18 cellular contexts compared by ENCODE assay signal in the genomic region with DNA sequence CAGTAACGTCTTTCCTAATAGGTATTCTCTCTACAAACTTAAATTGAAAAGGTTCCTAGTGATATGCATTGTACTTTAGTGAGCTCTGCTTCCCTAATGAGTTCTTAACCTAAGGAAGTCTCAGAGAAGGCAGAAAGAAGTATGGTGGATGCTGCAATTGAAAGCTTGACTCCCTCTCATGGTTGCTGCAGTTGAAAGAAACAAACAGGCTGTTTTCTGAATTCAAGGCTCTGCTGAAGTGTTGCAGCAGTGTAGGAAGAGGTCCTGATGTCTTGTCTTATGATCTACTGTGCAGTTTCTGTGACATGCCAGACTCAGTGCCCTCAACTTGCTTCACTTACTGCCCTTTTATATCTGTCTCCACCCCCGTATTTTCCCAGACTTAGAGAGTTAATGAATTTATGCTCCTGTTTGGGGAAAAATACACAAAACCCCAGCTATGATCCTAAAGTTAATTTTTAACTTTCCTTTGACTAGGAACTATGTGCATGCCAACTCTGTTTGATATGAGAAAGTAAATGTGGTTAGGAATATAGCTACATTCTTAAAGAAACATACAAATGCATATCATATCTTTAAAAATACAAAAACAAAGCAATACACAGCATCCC.
"Had no signal": no experiment of that assay in that cellular context is flagged by ENCODE, and none has a peak within 500 bp of the region (broad histone marks: within the 10 kb centered on the region; RNA-seq: fewer than 3 reads in every experiment).

No MANE protein-coding gene starts in this region.

- H3K4me3 ChIP-seq: heart left ventricle, thyroid gland had no signal

- H3K4me3 Mint-ChIP-seq: activated CD4-positive, alpha-beta memory T cell treated with anti-CD3 and anti-CD28 coated beads for 36 hours; activated T-cell treated with anti-CD3 and anti-CD28 coated beads, Interleukin-2, amount 50 U/mL, for 24 hours; central memory CD8-positive, alpha-beta T cell; neural crest cell; stimulated activated memory B cell treated with anti-CD40 and anti-IgM and Interleukin-4, amounts not matched to agents 10 μg/mL and 1 μg/mL and 100 μg/mL, for 72 hours had no signal

- H3K9ac ChIP-seq: SK-N-SH had no signal

- DNase-seq: activated CD4-positive, alpha-beta memory T cell treated with anti-CD3 and anti-CD28 coated beads for 36 hours; activated effector memory CD4-positive, alpha-beta T cell treated with Interleukin-2 at 50 U/mL for 16 hours; activated naive CD4-positive, alpha-beta T cell treated with anti-CD3 and anti-CD28 coated beads, Interleukin-2, amount 50 U/mL, for 16 hours; activated T-cell treated with anti-CD3 and anti-CD28 coated beads, Interleukin-2, amount 50 U/mL, for 24 hours; cortex of kidney; effector CD4-positive, alpha-beta T cell; foreskin keratinocyte; heart left ventricle; left ventricle myocardium superior; mesendoderm; SK-N-SH; stimulated activated CD4-positive, alpha-beta T cell treated with anti-CD3 and anti-CD28 coated beads, Interleukin-2, amount 100 ng/mL, for 48 hours; T-helper 1 cell; thyroid gland; WERI-Rb-1 had no signal

- ATAC-seq: foreskin keratinocyte; heart left ventricle; left ventricle myocardium superior; stimulated activated memory B cell treated with anti-CD40 and anti-IgM and Interleukin-4, amounts not matched to agents 10 μg/mL and 1 μg/mL and 100 μg/mL, for 72 hours had no signal

- H3K27me3 Mint-ChIP-seq: activated CD4-positive, alpha-beta memory T cell treated with anti-CD3 and anti-CD28 coated beads for 36 hours; activated T-cell treated with anti-CD3 and anti-CD28 coated beads, Interleukin-2, amount 50 U/mL, for 24 hours; central memory CD8-positive, alpha-beta T cell; stimulated activated memory B cell treated with anti-CD40 and anti-IgM and Interleukin-4, amounts not matched to agents 10 μg/mL and 1 μg/mL and 100 μg/mL, for 72 hours had no signal

- H3K27me3 ChIP-seq: foreskin keratinocyte, heart left ventricle, thyroid gland had no signal

- H3K9me3 ChIP-seq: heart left ventricle, SK-N-SH, thyroid gland had no signal

- H3K27ac Mint-ChIP-seq: activated CD4-positive, alpha-beta memory T cell treated with anti-CD3 and anti-CD28 coated beads for 36 hours; activated T-cell treated with anti-CD3 and anti-CD28 coated beads, Interleukin-2, amount 50 U/mL, for 24 hours; stimulated activated memory B cell treated with anti-CD40 and anti-IgM and Interleukin-4, amounts not matched to agents 10 μg/mL and 1 μg/mL and 100 μg/mL, for 72 hours had no signal

- H3K4me1 ChIP-seq: foreskin keratinocyte, heart left ventricle, thyroid gland had no signal

- H3K4me1 Mint-ChIP-seq: central memory CD8-positive, alpha-beta T cell; neural crest cell; stimulated activated memory B cell treated with anti-CD40 and anti-IgM and Interleukin-4, amounts not matched to agents 10 μg/mL and 1 μg/mL and 100 μg/mL, for 72 hours had no signal

- H3K4me2 ChIP-seq: SK-N-SH had no signal

- H3K9me3 Mint-ChIP-seq: activated CD4-positive, alpha-beta memory T cell treated with anti-CD3 and anti-CD28 coated beads for 36 hours; neural crest cell; stimulated activated memory B cell treated with anti-CD40 and anti-IgM and Interleukin-4, amounts not matched to agents 10 μg/mL and 1 μg/mL and 100 μg/mL, for 72 hours had no signal

- H3K36me3 ChIP-seq: heart left ventricle, thyroid gland, WERI-Rb-1 had no signal

- H3K27ac ChIP-seq: foreskin keratinocyte, heart left ventricle, thyroid gland, WERI-Rb-1 had no signal

- H3K36me3 Mint-ChIP-seq: activated CD4-positive, alpha-beta memory T cell treated with anti-CD3 and anti-CD28 coated beads for 36 hours; stimulated activated memory B cell treated with anti-CD40 and anti-IgM and Interleukin-4, amounts not matched to agents 10 μg/mL and 1 μg/mL and 100 μg/mL, for 72 hours had no signal
